3 cellular contexts compared by ENCODE assay signal in genomic region chr14:53121419-53121818, GRCh38. TPM values are rescaled to one million over a fixed set of nuclear protein-coding genes. Genes with fewer than 3 reads are reported as not detected.
DNase-seq lines count a peak whose midpoint lies in the region; ATAC-seq, FAIRE-seq and TF ChIP-seq lines count a peak whose summit lies in the region.
"Not testable (repeated sequence)": the region's sequence is repeated elsewhere in the genome, so short reads cannot be mapped to it uniquely, and the experiment has no call there.

No MANE protein-coding gene starts in this region.

- WGBS in K562 (ENCODE audit: insufficient coverage, low coverage, missing lambda C conversion rate) = 93% methylated on average over 2 of the region's 2 CpGs

- not testable (repeated sequence) for H3K27ac ChIP-seq in HEK293 (ENCODE audit: extremely low read depth, low read depth, low read length); K562 (ENCODE audit: extremely low read depth, low read depth, low read length)

- H3K36me3 ChIP-seq in HEK293 (ENCODE audit: control insufficient read depth in 2 of 2, insufficient read depth in 1 of 2, low read length in 2 of 2); K562 (ENCODE audit: control insufficient read depth, insufficient read depth, low read length): not testable (repeated sequence)

- BruUV-seq in K562 (replicated peaks; lab: Mats Ljungman, UMichigan) = not testable (repeated sequence)

- H3K9me3 Mint-ChIP-seq in activated CD4-positive, alpha-beta T cell treated with anti-CD3 and anti-CD28 coated beads, Interleukin-2, amount 10 ng/mL, durations not matched to agents 24 days and 14 days = not testable (repeated sequence)

- not testable (repeated sequence) for H3K9me3 ChIP-seq in HEK293 (ENCODE audit: control insufficient read depth, insufficient read depth, low read depth, low read length); K562 (replicated peaks; ENCODE audit: control insufficient read depth, insufficient read depth, low read depth, low read length)

- intact Hi-C loops in activated CD4-positive, alpha-beta T cell treated with anti-CD3 and anti-CD28 coated beads, Interleukin-2, amount 10 ng/mL, durations not matched to agents 24 days and 14 days (cut with micrococcal nuclease); K562 (cut with micrococcal nuclease): not testable (repeated sequence)

- DNase-seq in activated CD4-positive, alpha-beta T cell treated with anti-CD3 and anti-CD28 coated beads, Interleukin-2, amount 10 ng/mL, durations not matched to agents 24 days and 14 days = peak; percentile 29
- DNase-seq in K562 (ENCODE audit: extremely low read depth in 1 of 4, low spot score in 3 of 4) = not testable (repeated sequence)

- not testable (repeated sequence) for H3K4me3 Mint-ChIP-seq in activated CD4-positive, alpha-beta T cell treated with anti-CD3 and anti-CD28 coated beads, Interleukin-2, amount 10 ng/mL, durations not matched to agents 24 days and 14 days

- not testable (repeated sequence) for H3K27me3 ChIP-seq in K562 (ENCODE audit: control insufficient read depth in 2 of 2, insufficient read depth in 2 of 2, low read length in 2 of 2)

- H3K79me2 ChIP-seq in K562 (ENCODE audit: control insufficient read depth, insufficient read depth, low read length) = not testable (repeated sequence)

- H3K27me3 Mint-ChIP-seq in activated CD4-positive, alpha-beta T cell treated with anti-CD3 and anti-CD28 coated beads, Interleukin-2, amount 10 ng/mL, durations not matched to agents 24 days and 14 days = not testable (repeated sequence)

- not testable (repeated sequence) for H2AFZ ChIP-seq in K562 (ENCODE audit: low read depth, low read length)

- TF ChIP-seq RAD21 in K562 (CRISPR knock-in tag; conservative IDR thresholded peaks at IDR 0.05 in 1 of 2, IDR thresholded peaks at IDR 0.05 in 1 of 2) = not testable (repeated sequence)

- H3K4me3 ChIP-seq in HEK293 (ENCODE audit: low read depth, low read length); K562: not testable (repeated sequence)

- TF ChIP-seq CTCF in HEK293 (tag by site-specific recombination; IDR thresholded peaks at IDR 0.05); K562 (IDR thresholded peaks at IDR 0.05 in 2 of 3, conservative IDR thresholded peaks at IDR 0.05 in 1 of 3; ENCODE audit: insufficient read depth in 2 of 3, low read depth in 1 of 3, low read length in 3 of 3): not testable (repeated sequence)

- in situ Hi-C loops in K562 (cut with MboI) = not testable (repeated sequence)

- ATAC-seq in K562 = not testable (repeated sequence)

- H3K4me1 ChIP-seq in HEK293 (ENCODE audit: control insufficient read depth, insufficient read depth, low read length); K562 (replicated peaks in 1 of 2; ENCODE audit: control insufficient read depth in 2 of 2, insufficient read depth in 2 of 2, low read length in 2 of 2): not testable (repeated sequence)

- not testable (repeated sequence) for TF ChIP-seq POLR2A in K562 (conservative IDR thresholded peaks at IDR 0.05)

- not testable (repeated sequence) for FAIRE-seq in K562 (lab: Jason Lieb, UNC)

- peaks cover 54% of the 10 kb centered on the region for H3K36me3 Mint-ChIP-seq in activated CD4-positive, alpha-beta T cell treated with anti-CD3 and anti-CD28 coated beads, Interleukin-2, amount 10 ng/mL, durations not matched to agents 24 days and 14 days (ENCODE audit: low read depth)

- CTCF ChIA-PET in HEK293 (lab: Yijun Ruan, JAX) = interaction anchor here (1.1 kb wide), 1 partner anchor 12 kb away, joined by 5 read pairs; no protein-coding TSS in a partner anchor
- CTCF ChIA-PET in K562 (lab: Yijun Ruan, JAX; ENCODE audit: low intra/inter-chr PET ratio) = not testable (repeated sequence)

- not testable (repeated sequence) for H3K4me2 ChIP-seq in K562 (ENCODE audit: insufficient read depth, low read length)

- not testable (repeated sequence) for H3K27ac Mint-ChIP-seq in activated CD4-positive, alpha-beta T cell treated with anti-CD3 and anti-CD28 coated beads, Interleukin-2, amount 10 ng/mL, durations not matched to agents 24 days and 14 days

- H3K9ac ChIP-seq in K562 (ENCODE audit: insufficient read depth in 1 of 2, low read depth in 2 of 2, low read length in 2 of 2) = not testable (repeated sequence)

- POLR2A ChIA-PET in HEK293 (lab: Yijun Ruan, JAX); K562 (lab: Yijun Ruan, JAX): not testable (repeated sequence)

- not testable (repeated sequence) for H3K9me1 ChIP-seq in K562 (ENCODE audit: control insufficient read depth, insufficient read depth, low read length)

- H4K20me1 ChIP-seq in K562 (replicated peaks; ENCODE audit: control insufficient read depth, insufficient read depth, low read length) = not testable (repeated sequence)

- H3K4me1 Mint-ChIP-seq in activated CD4-positive, alpha-beta T cell treated with anti-CD3 and anti-CD28 coated beads, Interleukin-2, amount 10 ng/mL, durations not matched to agents 24 days and 14 days = peaks cover 52% of the 10 kb centered on the region

- TF ChIP-seq EP300 in K562 (IDR thresholded peaks at IDR 0.05; ENCODE audit: low read length) = not testable (repeated sequence)

TF ChIP-seq in HEK293, 187 proteins besides CTCF, POLR2A, EP300 and RAD21:
- TF ChIP-seq ZNF580 (tag by site-specific recombination; IDR thresholded peaks at IDR 0.05) (peak; percentile 54; the same call in 1 of the 2 replicates), ZNF146 (tag by site-specific recombination; IDR thresholded peaks at IDR 0.05) (peak; percentile 87)

TF ChIP-seq in K562, 482 proteins besides CTCF, POLR2A, EP300 and RAD21:
- TF ChIP-seq ZNF146 (CRISPR knock-in tag; IDR thresholded peaks at IDR 0.05; ENCODE audit: unreplicated experiment) = peak; percentile 70

RNA-seq across cellular contexts. Expression of gene DDHD1, which starts 31.7 kb away (rescaled TPM):
- 67.9 and 70.2 TPM in 2 replicates for total RNA-seq in activated CD4-positive, alpha-beta T cell treated with anti-CD3 and anti-CD28 coated beads, Interleukin-2, amount 10 ng/mL, durations not matched to agents 24 days and 14 days
- total RNA-seq in K562 (2011; cell fraction: chromatin; rRNA removed; ENCODE audit: low replicate concordance) = 19.1 and 97.1 TPM in 2 replicates
- 9.5 and 14.3 TPM in 2 replicates for total RNA-seq in K562 (2011; cell fraction: nucleolus; rRNA removed)
- total RNA-seq in K562 (2011; cell fraction: nucleoplasm; rRNA removed) = 35.8 and 66.0 TPM in 2 replicates
- 4.5 and 6.5 TPM in 2 replicates for total RNA-seq in K562 (2014; rRNA removed)
- 12.2 and 12.3 TPM in 2 replicates for total RNA-seq in K562 (2014; rRNA removed; fragmentation: Illumina TruSeq; extraction: Trizol)
- 9.1 and 10.6 TPM in 2 replicates for total RNA-seq in K562 (2015; rRNA removed; fragmentation: Illumina TruSeq; extraction: Trizol)
- 7.4 and 9.8 TPM in 2 replicates for total RNA-seq in K562 (2021)
- polyA plus RNA-seq in K562 (2011; rRNA removed) = 6.8 and 7.0 TPM in 2 replicates
- 1.4 and 2.5 TPM in 2 replicates for polyA plus RNA-seq in K562 (2011; cell fraction: cytosol; rRNA removed)
- polyA plus RNA-seq in K562 (2011; cell fraction: nucleus; rRNA removed) = 8.2 and 12.3 TPM in 2 replicates
- polyA plus RNA-seq in K562 (2012) = 3.3 TPM in 2 replicates
- polyA plus RNA-seq in K562 (2014; fragmentation: Illumina TruSeq; extraction: Trizol) = 4.0 and 5.0 TPM in 2 replicates
- 1 to 10 TPM; 1.2 to 2.0 TPM for polyA plus RNA-seq in K562 (2014; fragmentation: Nextera tagmentation; extraction: Ambion mirVana)
- 3.7 TPM in 2 replicates for polyA plus RNA-seq in K562 (2014; rRNA removed)
- 22.6 and 23.1 TPM in 2 replicates for polyA minus RNA-seq in K562 (2011; rRNA and poly(A)+ RNA removed)
- 2.8 and 2.9 TPM in 2 replicates for polyA minus RNA-seq in K562 (2011; cell fraction: cytosol; rRNA and poly(A)+ RNA removed)
- 23.0 and 39.1 TPM in 2 replicates for polyA minus RNA-seq in K562 (2011; cell fraction: nucleus; rRNA and poly(A)+ RNA removed)
